ENCODE assay signal across 10 cellular contexts in the genomic region with DNA sequence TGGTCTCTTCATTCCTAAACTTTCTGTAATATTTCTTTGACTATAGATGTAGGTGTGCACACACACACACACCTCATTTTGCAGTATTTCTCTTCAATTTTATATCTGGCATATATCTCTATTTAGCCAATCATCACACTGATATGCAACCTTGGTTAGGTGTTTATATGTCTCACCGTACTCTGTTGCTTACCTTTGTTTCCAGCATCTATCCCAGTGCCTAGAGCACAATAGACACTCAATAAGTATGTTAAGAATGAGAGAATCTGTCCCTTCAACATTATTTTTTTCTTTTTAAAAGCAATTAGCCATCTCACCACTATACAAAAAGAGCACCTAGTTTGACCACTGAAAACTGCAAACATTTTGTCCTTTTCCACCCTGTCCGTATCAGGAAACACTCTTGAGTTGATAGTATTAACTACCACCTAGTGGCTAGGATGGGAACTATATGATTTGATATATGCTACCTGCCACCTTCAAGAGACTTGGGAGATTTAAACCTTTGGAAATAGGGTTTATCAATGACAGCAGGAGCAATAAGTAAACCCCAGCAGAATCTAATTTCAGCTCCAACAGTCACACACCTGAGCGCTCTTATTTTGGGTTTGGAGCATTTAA. TPM values are rescaled to one million over a fixed set of nuclear protein-coding genes. Genes with fewer than 3 reads are reported as not detected.
DNase-seq lines count a peak whose midpoint lies in the region; ATAC-seq, FAIRE-seq and TF ChIP-seq lines count a peak whose summit lies in the region.
"Had no signal": no experiment of that assay in that cellular context is flagged by ENCODE, and none has a peak within 500 bp of the region (broad histone marks: within the 10 kb centered on the region; RNA-seq: fewer than 3 reads in every experiment).

No MANE protein-coding gene starts in this region.

- peaks cover 5% of the 10 kb centered on the region for H3K4me1 Mint-ChIP-seq in nephron progenitor cell
- no peaks in the 10 kb centered on the region for H3K4me1 Mint-ChIP-seq in activated CD4-positive, alpha-beta memory T cell treated with anti-CD3 and anti-CD28 coated beads, Interleukin-2, amount 10 ng/mL, durations not matched to agents 7 days and 5 days

- TF ChIP-seq CTCF in bronchial epithelial cell (IDR thresholded peaks at IDR 0.05; ENCODE audit: insufficient read depth, low read length, severe bottlenecking) (peak; percentile 41), nephron progenitor cell (IDR thresholded peaks at IDR 0.05) (peak; percentile 55), omental fat pad (IDR thresholded peaks at IDR 0.05) (no peak), GM20000 (IDR thresholded peaks at IDR 0.05; ENCODE audit: extremely low read depth, missing control alignments) (no peak)

- H3K27me3 ChIP-seq in bronchial epithelial cell (ENCODE audit: control insufficient read depth, insufficient read depth, low read length): no peaks in the 10 kb centered on the region
- H3K27me3 ChIP-seq: neutrophil, SJSA1 had no signal

- H3K36me3 Mint-ChIP-seq in nephron progenitor cell (ENCODE audit: low read depth): peaks cover 23% of the 10 kb centered on the region
- no peaks in the 10 kb centered on the region for H3K36me3 Mint-ChIP-seq in activated CD4-positive, alpha-beta memory T cell treated with anti-CD3 and anti-CD28 coated beads, Interleukin-2, amount 10 ng/mL, durations not matched to agents 7 days and 5 days (ENCODE audit: low read depth)

- peak; percentile 67 for DNase-seq in DMS53 (lab: John Stamatoyannopoulos, UW)
- DNase-seq in KBM-7: peak; percentile 15
- peak; percentile 54 for DNase-seq in bronchial epithelial cell (ENCODE audit: low read depth)
- DNase-seq in nephron progenitor cell: no peak
- DNase-seq in activated CD4-positive, alpha-beta memory T cell treated with anti-CD3 and anti-CD28 coated beads, Interleukin-2, amount 10 ng/mL, durations not matched to agents 7 days and 5 days: no peak
- no peak for DNase-seq in omental fat pad (ENCODE audit: low spot score)
- no peak for DNase-seq in GM20000 (ENCODE audit: low spot score)

- H3K27me3 Mint-ChIP-seq in nephron progenitor cell (ENCODE audit: low read depth, poor library complexity): no peaks in the 10 kb centered on the region
- H3K27me3 Mint-ChIP-seq in activated CD4-positive, alpha-beta memory T cell treated with anti-CD3 and anti-CD28 coated beads, Interleukin-2, amount 10 ng/mL, durations not matched to agents 7 days and 5 days: no peaks in the 10 kb centered on the region

- ATAC-seq in GM19468 (IDR thresholded peaks at IDR 0.05; ENCODE audit: extremely low read depth, unreplicated experiment) (peak; percentile 46), omental fat pad (ENCODE audit: low FRiP score) (no peak)

- H3K4me3 ChIP-seq in bronchial epithelial cell (ENCODE audit: low read depth, low read length): no peak overlapping the region
- H3K4me3 ChIP-seq: SJSA1 had no signal

- H3K9me3 Mint-ChIP-seq in nephron progenitor cell: peaks cover 11% of the 10 kb centered on the region
- H3K9me3 Mint-ChIP-seq in activated CD4-positive, alpha-beta memory T cell treated with anti-CD3 and anti-CD28 coated beads, Interleukin-2, amount 10 ng/mL, durations not matched to agents 7 days and 5 days: no peaks in the 10 kb centered on the region

- H3K27ac Mint-ChIP-seq in nephron progenitor cell: no peak overlapping the region
- no peak overlapping the region for H3K27ac Mint-ChIP-seq in activated CD4-positive, alpha-beta memory T cell treated with anti-CD3 and anti-CD28 coated beads, Interleukin-2, amount 10 ng/mL, durations not matched to agents 7 days and 5 days

- in situ Hi-C loops in KBM-7 (cut with MboI; ENCODE audit: low pct_unique_long_range_greater_than_20kb, low sequenced_read_pairs): no loop called here

- H3K4me3 Mint-ChIP-seq in nephron progenitor cell: no peak overlapping the region
- no peak overlapping the region for H3K4me3 Mint-ChIP-seq in activated CD4-positive, alpha-beta memory T cell treated with anti-CD3 and anti-CD28 coated beads, Interleukin-2, amount 10 ng/mL, durations not matched to agents 7 days and 5 days

- no peaks in the 10 kb centered on the region for H3K36me3 ChIP-seq in bronchial epithelial cell (ENCODE audit: control insufficient read depth, insufficient read depth, low read length)
- H3K36me3 ChIP-seq: neutrophil, SJSA1 had no signal

- POLR2A ChIA-PET in activated CD4-positive, alpha-beta memory T cell treated with anti-CD3 and anti-CD28 coated beads, Interleukin-2, amount 10 ng/mL, durations not matched to agents 7 days and 5 days (lab: Charles Lee): no interaction called here

- no peak for FAIRE-seq in bronchial epithelial cell (lab: Jason Lieb, UNC)

- CTCF ChIA-PET in activated CD4-positive, alpha-beta memory T cell treated with anti-CD3 and anti-CD28 coated beads, Interleukin-2, amount 10 ng/mL, durations not matched to agents 7 days and 5 days (lab: Charles Lee): no interaction called here

RNA-seq across cellular contexts. Expression of a gene that starts 48.7 kb away (rescaled TPM):
- total RNA-seq in bronchial epithelial cell: not detected in 2 replicates
- not detected for total RNA-seq in activated CD4-positive, alpha-beta memory T cell treated with anti-CD3 and anti-CD28 coated beads, Interleukin-2, amount 10 ng/mL, durations not matched to agents 7 days and 5 days
- 10 to 100 TPM; 21.5 to 40.1 (median 30.3) TPM for total RNA-seq in omental fat pad
- total RNA-seq: SJSA1 had no signal

Comparison
In these comparisons a context has a peak if more than half of its experiments do, and no peak if none do; other contexts are left out.
1. DNase-seq: peak in DMS53 (single experiment), KBM-7 (single experiment) and bronchial epithelial cell (single experiment); none in nephron progenitor cell (single experiment), activated CD4-positive, alpha-beta memory T cell treated with anti-CD3 and anti-CD28 coated beads, Interleukin-2, amount 10 ng/mL, durations not matched to agents 7 days and 5 days (single experiment), omental fat pad (single experiment) and GM20000 (single experiment).
2. CTCF ChIP-seq: peak in bronchial epithelial cell (single experiment) and nephron progenitor cell (single experiment); none in omental fat pad (0 of 3) and GM20000 (single experiment).
3. RNA of a gene that starts 48.7 kb away (total RNA-seq): 21.5 to 40.1 TPM in omental fat pad; not detected in bronchial epithelial cell and not detected in activated CD4-positive, alpha-beta memory T cell treated with anti-CD3 and anti-CD28 coated beads, Interleukin-2, amount 10 ng/mL, durations not matched to agents 7 days and 5 days; every median in the first group is over 10 times any median in the second.